In genomic region chr15:89196994-89197393, GRCh38 we compare ENCODE assay signal across 14 cellular contexts. TPM values are rescaled to one million over a fixed set of nuclear protein-coding genes. Genes with fewer than 3 reads are reported as not detected.
DNase-seq lines count a peak whose midpoint lies in the region; FAIRE-seq and TF ChIP-seq lines count a peak whose summit lies in the region.
"Had no signal": no experiment of that assay in that cellular context is flagged by ENCODE, and none has a peak within 500 bp of the region (broad histone marks: within the 10 kb centered on the region; RNA-seq: fewer than 3 reads in every experiment).

No MANE protein-coding gene starts in this region.

- H3K27me3 ChIP-seq in bronchial epithelial cell (ENCODE audit: control insufficient read depth, insufficient read depth, low read length) = no peaks in the 10 kb centered on the region
- H3K27me3 ChIP-seq in testis = no peaks in the 10 kb centered on the region

- DNase-seq in DMS153 (lab: John Stamatoyannopoulos, UW) (peak; percentile 1), DMS153 treated with DMSO at 0.1 percent for 48 hours (lab: John Stamatoyannopoulos, UW; ENCODE audit: unreplicated experiment) (no peak), NCI-H2171 (lab: John Stamatoyannopoulos, UW) (peak; percentile 86), bronchial epithelial cell (ENCODE audit: low read depth) (peak; percentile 25), GOT3 (lab: John Stamatoyannopoulos, UW) (no peak), NCI-H2081 treated with DMSO at 0.1 percent for 48 hours (lab: John Stamatoyannopoulos, UW) (no peak), testis (no peak)
- DNase-seq: activated CD4-positive, alpha-beta T cell treated with anti-CD3 and anti-CD28 coated beads for 1 hour; NCI-H1694 treated with DMSO at 0.1 percent for 48 hours had no signal

- no peak for FAIRE-seq in bronchial epithelial cell (lab: Jason Lieb, UNC)

- H3K9me3 ChIP-seq in testis = no peaks in the 10 kb centered on the region

- TF ChIP-seq CTCF in bronchial epithelial cell (IDR thresholded peaks at IDR 0.05; ENCODE audit: insufficient read depth, low read length, severe bottlenecking) (no peak), testis (IDR thresholded peaks at IDR 0.05) (no peak)

- no peaks in the 10 kb centered on the region for H3K4me1 ChIP-seq in testis

- whole genome bisulfite sequencing in testis, 2 donors = 55 to 62% methylated on average over 7 of the region's 7 CpGs

- intact Hi-C loops in testis (cut with DNase I; ENCODE audit: low total_unique reads) = no loop called here

- TF ChIP-seq POLR2A in testis (IDR thresholded peaks at IDR 0.05) = no peak

- H3K27ac ChIP-seq in skin epidermis (peak overlapping the region in 12 of 21 experiments; percentile 18 to 71 (median 34)), testis (peak overlapping the region in 1 of 2 donors; percentile 41)

- H3K4me3 ChIP-seq in bronchial epithelial cell (ENCODE audit: low read depth, low read length) (no peak overlapping the region), skin epidermis (no peak overlapping the region), testis (no peak overlapping the region)

- H3K36me3 ChIP-seq in bronchial epithelial cell (ENCODE audit: control insufficient read depth, insufficient read depth, low read length) = peaks cover 1% of the 10 kb centered on the region
- peaks cover 3% of the 10 kb centered on the region for H3K36me3 ChIP-seq in testis (ENCODE audit: low read depth, missing control alignments)

RNA-seq across cellular contexts. Expression of gene RLBP1, which starts 24.4 kb away (rescaled TPM):
- total RNA-seq in bronchial epithelial cell = not detected in 2 replicates
- total RNA-seq in testis = under 1 TPM; 0.31 to 0.93 TPM
- polyA plus RNA-seq in testis (ENCODE audit: insufficient read depth, low read depth, low replicate concordance) = 1.1 TPM
- total RNA-seq: A172, osteocyte, ureter had no signal
- polyA plus RNA-seq: esophagus had no signal

RNA-seq across cellular contexts. Expression of gene FANCI, which starts 46.8 kb away (rescaled TPM):
- total RNA-seq in bronchial epithelial cell = 3.5 and 5.5 TPM in 2 replicates
- 10 to 100 TPM; 45.0 to 63.6 TPM for total RNA-seq in testis
- polyA plus RNA-seq in testis (ENCODE audit: insufficient read depth, low read depth, low replicate concordance) = 56.0 TPM

Comparison
In these comparisons a context has a peak if more than half of its experiments do, and no peak if none do; other contexts are left out.
1. DNase-seq: peak in DMS153 (single experiment), NCI-H2171 (single experiment) and bronchial epithelial cell (single experiment); none in DMS153 treated with DMSO at 0.1 percent for 48 hours (single experiment), GOT3 (single experiment), NCI-H2081 treated with DMSO at 0.1 percent for 48 hours (single experiment) and testis (single experiment).